ENCODE assay signal across 1 cellular context in genomic region chr5:109450129-109450877, GRCh38.
TF ChIP-seq lines count a peak whose summit lies in the region.

No MANE protein-coding gene starts in this region.

TF ChIP-seq in K562, 482 proteins besides CTCF, POLR2A, EP300 and RAD21 (continued from another document):
- TF ChIP-seq BCLAF1 (IDR thresholded peaks at IDR 0.05; ENCODE audit: borderline replicate concordance in 1 of 2, control insufficient read depth in 1 of 2, low read depth in 2 of 2, low read length in 1 of 2) (no peak), USF1 (CRISPR knock-in tag; IDR thresholded peaks at IDR 0.05) (no peak), CEBPB (tag; IDR thresholded peaks at IDR 0.05) (no peak), MAX (CRISPR knock-in tag; IDR thresholded peaks at IDR 0.05) (no peak), TAF7 (tag; IDR thresholded peaks at IDR 0.05) (no peak)
